ENCODE assay signal across 8 cellular contexts in the genomic region with DNA sequence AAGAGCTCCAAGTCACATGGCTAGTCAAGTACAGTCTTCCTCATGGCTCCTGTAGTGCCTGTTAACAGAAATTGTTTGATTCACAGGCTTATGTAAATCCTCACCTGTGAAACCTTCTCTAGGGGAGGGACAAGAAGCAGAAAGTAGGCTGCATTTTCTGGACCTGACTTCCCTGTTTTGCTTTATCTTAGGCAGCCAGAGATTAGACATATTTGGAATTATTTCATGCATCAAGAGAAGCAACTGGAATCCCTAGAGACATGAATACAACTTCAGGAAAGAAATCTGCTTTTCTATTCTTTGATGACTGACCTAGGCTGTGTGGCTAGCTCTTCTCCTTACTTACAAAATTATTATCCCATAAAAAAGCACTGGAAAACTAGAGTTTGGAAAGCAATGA. TPM values are rescaled to one million over a fixed set of nuclear protein-coding genes. Genes with fewer than 3 reads are reported as not detected.
DNase-seq lines count a peak whose midpoint lies in the region; ATAC-seq, FAIRE-seq and TF ChIP-seq lines count a peak whose summit lies in the region.

No MANE protein-coding gene starts in this region.

- peak overlapping the region; percentile 27 for H3K4me2 ChIP-seq in astrocyte (ENCODE audit: low read length)
- H3K4me2 ChIP-seq in keratinocyte (ENCODE audit: control insufficient read depth, extremely low read depth, insufficient read depth, low read depth, low read length): no peak overlapping the region

- H3K4me1 ChIP-seq in astrocyte (ENCODE audit: insufficient read depth, low read length) (peaks cover 7% of the 10 kb centered on the region), keratinocyte (ENCODE audit: control insufficient read depth, extremely low read depth, insufficient read depth, low read length) (peaks cover 42% of the 10 kb centered on the region)

- no peaks in the 10 kb centered on the region for H3K9me3 ChIP-seq in astrocyte (ENCODE audit: insufficient read depth, low read depth, low read length)
- no peaks in the 10 kb centered on the region for H3K9me3 ChIP-seq in keratinocyte (ENCODE audit: control insufficient read depth, low read depth, low read length)

- FAIRE-seq in astrocyte (lab: Jason Lieb, UNC) (no peak), keratinocyte (lab: Jason Lieb, UNC) (no peak)

- no peak for TF ChIP-seq CTCF in HFFc6 (IDR thresholded peaks at IDR 0.05)
- TF ChIP-seq CTCF in astrocyte (IDR thresholded peaks at IDR 0.05; ENCODE audit: insufficient read depth, low read depth, low read length): no peak
- TF ChIP-seq CTCF in keratinocyte (optimal IDR thresholded peaks at IDR 0.05 in 1 of 3, IDR thresholded peaks at IDR 0.05 in 1 of 3, conservative IDR thresholded peaks at IDR 0.05 in 1 of 3; ENCODE audit: extremely low read depth in 1 of 3, insufficient read depth in 2 of 3, low read length in 3 of 3): no peak
- TF ChIP-seq CTCF in GM20000 (IDR thresholded peaks at IDR 0.05; ENCODE audit: extremely low read depth, missing control alignments): no peak

- H3K27me3 Mint-ChIP-seq in HFFc6 (ENCODE audit: insufficient read depth) (no peaks in the 10 kb centered on the region; the same call in 1 of the 2 replicates), astrocyte (ENCODE audit: low read depth, unreplicated experiment) (no peaks in the 10 kb centered on the region)

- H3K27me3 ChIP-seq in astrocyte (ENCODE audit: insufficient read depth, low read length) (no peaks in the 10 kb centered on the region), keratinocyte (ENCODE audit: control insufficient read depth, extremely low read depth, insufficient read depth, low read length) (no peaks in the 10 kb centered on the region)

- dilution Hi-C loops in keratinocyte (cut with MboI; ENCODE audit: extremely low pct_ligation_motif_present, low sequenced_read_pairs): no loop called here

- ATAC-seq in GM19324 (IDR thresholded peaks at IDR 0.05; ENCODE audit: low FRiP score, unreplicated experiment): no peak
- ATAC-seq in GM19023 (IDR thresholded peaks at IDR 0.05; ENCODE audit: unreplicated experiment): no peak

- H3K27ac Mint-ChIP-seq in HFFc6: peak overlapping the region; percentile 89
- H3K27ac Mint-ChIP-seq in astrocyte (ENCODE audit: unreplicated experiment): peak overlapping the region; percentile 91

- H3K79me2 ChIP-seq in astrocyte (ENCODE audit: insufficient read depth, low read length) (peaks cover 97% of the 10 kb centered on the region), keratinocyte (ENCODE audit: control insufficient read depth, insufficient read depth, low read length) (peaks cover 88% of the 10 kb centered on the region)

- H3K4me3 Mint-ChIP-seq in HFFc6: no peak overlapping the region
- no peak overlapping the region for H3K4me3 Mint-ChIP-seq in astrocyte (ENCODE audit: unreplicated experiment)

- H3K9ac ChIP-seq in astrocyte (ENCODE audit: low read length) (peak overlapping the region; percentile 7), keratinocyte (ENCODE audit: control insufficient read depth, extremely low read depth, insufficient read depth, low read length) (peak overlapping the region; percentile 36)

- no peak for DNase-seq in HFFc6
- no peak for DNase-seq in astrocyte (ENCODE audit: low read depth)
- no peak for DNase-seq in keratinocyte (ENCODE audit: low read depth, low spot score)
- DNase-seq in NCI-H526 treated with DMSO at 0.1 percent for 48 hours (lab: John Stamatoyannopoulos, UW): no peak
- DNase-seq in GM20000 (ENCODE audit: low spot score): no peak

- H3K36me3 ChIP-seq in astrocyte (ENCODE audit: insufficient read depth, low read length) (no peaks in the 10 kb centered on the region), keratinocyte (ENCODE audit: control insufficient read depth in 2 of 2, extremely low read depth in 1 of 2, insufficient read depth in 2 of 2, low read length in 2 of 2) (peaks cover 5 to 7% of the 10 kb centered on the region in 2 experiments)

- H3K9me3 Mint-ChIP-seq in HFFc6: no peaks in the 10 kb centered on the region
- H3K9me3 Mint-ChIP-seq in astrocyte (ENCODE audit: unreplicated experiment): no peaks in the 10 kb centered on the region

- H3K4me3 ChIP-seq in astrocyte (ENCODE audit: insufficient read depth, low read depth, low read length) (no peak overlapping the region), keratinocyte (ENCODE audit: control insufficient read depth in 2 of 3, extremely low read depth in 1 of 3, insufficient read depth in 2 of 3, low read depth in 1 of 3, low read length in 3 of 3) (no peak overlapping the region), skin epidermis (no peak overlapping the region)

- H3K4me1 Mint-ChIP-seq in HFFc6 (ENCODE audit: low read depth) (peaks cover 71% of the 10 kb centered on the region), astrocyte (ENCODE audit: low read depth, unreplicated experiment) (peaks cover 38% of the 10 kb centered on the region)

- no peaks in the 10 kb centered on the region for H3K9me1 ChIP-seq in keratinocyte (ENCODE audit: control insufficient read depth, extremely low read depth, insufficient read depth, low read length)

- no peak overlapping the region for H2AFZ ChIP-seq in astrocyte (ENCODE audit: low read depth, low read length)
- H2AFZ ChIP-seq in keratinocyte (ENCODE audit: control insufficient read depth, low read length): no peak overlapping the region

- peak overlapping the region; percentile 32 for H3K27ac ChIP-seq in astrocyte (ENCODE audit: low read depth, low read length)
- H3K27ac ChIP-seq in keratinocyte (ENCODE audit: control insufficient read depth, insufficient read depth, low read length): peak overlapping the region; percentile 76
- peak overlapping the region in 13 of 21 experiments; percentile 9 to 78 (median 32) for H3K27ac ChIP-seq in skin epidermis

- peaks cover 23% of the 10 kb centered on the region for H3K36me3 Mint-ChIP-seq in HFFc6 (ENCODE audit: low read depth)
- H3K36me3 Mint-ChIP-seq in astrocyte (ENCODE audit: low read depth, unreplicated experiment): peaks cover 9% of the 10 kb centered on the region

- H4K20me1 ChIP-seq in astrocyte (ENCODE audit: insufficient read depth, low read length) (peaks cover 62% of the 10 kb centered on the region), keratinocyte (ENCODE audit: control insufficient read depth, extremely low read depth, insufficient read depth, low read length) (no peaks in the 10 kb centered on the region)

RNA-seq across cellular contexts. Expression of a gene that starts 52.3 kb away (rescaled TPM):
- 100 to 1,000 TPM; 274 to 342 (median 322) TPM for total RNA-seq in HFFc6 (2021; fragmentation: NEBNext Ultra II Directional; extraction: Animal tissue kit (Norgen Biotek cat#: 25700))
- total RNA-seq in astrocyte: 268 and 287 TPM in 2 replicates
- 148 to 343 TPM (median 238 TPM) in 3 replicates for polyA plus RNA-seq in keratinocyte
- polyA plus RNA-seq in keratinocyte (2011; ENCODE audit: low read depth): 1,030 TPM
- polyA plus RNA-seq in keratinocyte (2011; cell fraction: cytosol; rRNA removed): 209 and 268 TPM in 2 replicates
- polyA plus RNA-seq in keratinocyte (2011; cell fraction: nucleus; rRNA removed): 383 and 505 TPM in 2 replicates
- polyA plus RNA-seq in keratinocyte (2012; ENCODE audit: low replicate concordance): 252 and 292 TPM in 2 replicates
- 62.9 to 205 TPM (median 111 TPM) in 3 replicates for polyA minus RNA-seq in keratinocyte
- 227 TPM for polyA minus RNA-seq in keratinocyte (2011; cell fraction: cytosol; rRNA and poly(A)+ RNA removed)
- polyA minus RNA-seq in keratinocyte (2011; cell fraction: nucleus; rRNA and poly(A)+ RNA removed): 331 and 508 TPM in 2 replicates
